ENCODE assay signal across 13 cellular contexts in genomic region chr2:216210711-216211131, GRCh38.
A peak's percentile ranks its signal among the peaks of the same experiment; 100 is the strongest.
DNase-seq lines count a peak whose midpoint lies in the region; ATAC-seq and TF ChIP-seq lines count a peak whose summit lies in the region.
"Had no signal": no experiment of that assay in that cellular context is flagged by ENCODE, and none has a peak within 500 bp of the region (broad histone marks: within the 10 kb centered on the region; RNA-seq: fewer than 3 reads in every experiment).

No MANE protein-coding gene starts in this region.

- H4K20me1 ChIP-seq in mammary epithelial cell (ENCODE audit: insufficient read depth, low read length) = no peaks in the 10 kb centered on the region

- H3K27ac Mint-ChIP-seq in activated T-helper 1 cell treated with anti-CD3 and anti-CD28 coated beads, Interleukin-12 subunit alpha, Interleukin-12 subunit beta, Interleukin-2, Interleukin-4 antibody, amounts not matched to agents 30 ng/mL and 10 ng/mL and 1 ng/mL, durations not matched to agents 14 hours and 24 hours and 36 hours = peak overlapping the region; percentile 26
- no peak overlapping the region for H3K27ac Mint-ChIP-seq in mesothelial cell of epicardium

- no peak for TF ChIP-seq POLR2A in breast epithelium (IDR thresholded peaks at IDR 0.05)

- no TSS peak for BruUV-seq in mammary epithelial cell (replicated peaks; lab: Mats Ljungman, UMichigan)

- peaks cover 55% of the 10 kb centered on the region for H3K36me3 Mint-ChIP-seq in activated T-helper 1 cell treated with anti-CD3 and anti-CD28 coated beads, Interleukin-12 subunit alpha, Interleukin-12 subunit beta, Interleukin-2, Interleukin-4 antibody, amounts not matched to agents 30 ng/mL and 10 ng/mL and 1 ng/mL, durations not matched to agents 14 hours and 24 hours and 36 hours (ENCODE audit: low read depth)
- H3K36me3 Mint-ChIP-seq in mesothelial cell of epicardium = peaks cover 29% of the 10 kb centered on the region

- intact Hi-C loops in breast epithelium (cut with DNase I; ENCODE audit: low total_unique reads) (no loop called here), mammary epithelial cell (cut with micrococcal nuclease) (loop anchor here (10.0 kb wide), 1 partner anchor 454 kb away; no protein-coding TSS in a partner anchor)
- intact Hi-C loops in activated T-helper 1 cell treated with anti-CD3 and anti-CD28 coated beads, Interleukin-12 subunit alpha, Interleukin-12 subunit beta, Interleukin-2, Interleukin-4 antibody, amounts not matched to agents 30 ng/mL and 10 ng/mL and 1 ng/mL, durations not matched to agents 14 hours and 24 hours and 36 hours (cut with micrococcal nuclease) = no loop called here

- H3K27ac ChIP-seq in breast epithelium (peak overlapping the region; percentile 49 to 61), mammary epithelial cell (ENCODE audit: insufficient read depth, low read depth, low read length) (no peak overlapping the region), subcutaneous abdominal adipose tissue (ENCODE audit: low read depth, low read length) (peak overlapping the region; percentile 2)

- no peak for DNase-seq in breast epithelium (ENCODE audit: low spot score in 2 of 2)
- DNase-seq in mammary epithelial cell = no peak
- DNase-seq in activated T-helper 1 cell treated with anti-CD3 and anti-CD28 coated beads, Interleukin-12 subunit alpha, Interleukin-12 subunit beta, Interleukin-2, Interleukin-4 antibody, amounts not matched to agents 30 ng/mL and 10 ng/mL and 1 ng/mL, durations not matched to agents 14 hours and 24 hours and 36 hours (ENCODE audit: low spot score) = no peak
- DNase-seq in fibroblast of the aortic adventitia (ENCODE audit: low read depth) = peak; percentile 19
- DNase-seq in mesothelial cell of epicardium (ENCODE audit: low spot score in 2 of 2, unreplicated experiment in 2 of 2) = no peak
- no peak for DNase-seq in stimulated activated CD4-positive, alpha-beta T cell treated with anti-CD3 and anti-CD28 coated beads, Interleukin-1b, Interleukin-23, amount 100 ng/mL, for 48 hours
- DNase-seq: activated CD4-positive, alpha-beta T cell treated with anti-CD3 and anti-CD28 coated beads, Interleukin-2, amount 50 U/mL, for 4 hours; GF-D8; NCI-H2227 treated with DMSO at 0.1 percent for 48 hours; SHP77; stimulated activated CD4-positive, alpha-beta T cell treated with anti-CD3 and anti-CD28 coated beads, Interleukin-4, amount 100 ng/mL, for 4 hours had no signal

- WGBS in mammary epithelial cell (ENCODE audit: low coverage, missing lambda C conversion rate) = 13% methylated on average over 2 of the region's 3 CpGs

- ATAC-seq in GM19324 (IDR thresholded peaks at IDR 0.05; ENCODE audit: low FRiP score, unreplicated experiment) = no peak

- CTCF ChIA-PET in mammary epithelial cell (lab: Charles Lee; ENCODE audit: low non-redundant PET) = no interaction called here

- dilution Hi-C loops in mammary epithelial cell (cut with HindIII; ENCODE audit: low sequenced_read_pairs) = no loop called here

- H3K4me1 Mint-ChIP-seq in activated T-helper 1 cell treated with anti-CD3 and anti-CD28 coated beads, Interleukin-12 subunit alpha, Interleukin-12 subunit beta, Interleukin-2, Interleukin-4 antibody, amounts not matched to agents 30 ng/mL and 10 ng/mL and 1 ng/mL, durations not matched to agents 14 hours and 24 hours and 36 hours (ENCODE audit: low read depth) = peaks cover 47% of the 10 kb centered on the region
- peaks cover 17% of the 10 kb centered on the region for H3K4me1 Mint-ChIP-seq in mesothelial cell of epicardium

- H3K79me2 ChIP-seq in mammary epithelial cell (ENCODE audit: insufficient read depth, low read length) = no peaks in the 10 kb centered on the region

- no peaks in the 10 kb centered on the region for H3K27me3 Mint-ChIP-seq in activated T-helper 1 cell treated with anti-CD3 and anti-CD28 coated beads, Interleukin-12 subunit alpha, Interleukin-12 subunit beta, Interleukin-2, Interleukin-4 antibody, amounts not matched to agents 30 ng/mL and 10 ng/mL and 1 ng/mL, durations not matched to agents 14 hours and 24 hours and 36 hours (ENCODE audit: insufficient read depth)
- H3K27me3 Mint-ChIP-seq in mesothelial cell of epicardium (ENCODE audit: low read depth) = no peaks in the 10 kb centered on the region

- H3K4me3 Mint-ChIP-seq in activated T-helper 1 cell treated with anti-CD3 and anti-CD28 coated beads, Interleukin-12 subunit alpha, Interleukin-12 subunit beta, Interleukin-2, Interleukin-4 antibody, amounts not matched to agents 30 ng/mL and 10 ng/mL and 1 ng/mL, durations not matched to agents 14 hours and 24 hours and 36 hours = no peak overlapping the region
- no peak overlapping the region for H3K4me3 Mint-ChIP-seq in mesothelial cell of epicardium

- peaks cover under 1% of the 10 kb centered on the region for H3K36me3 ChIP-seq in breast epithelium
- H3K36me3 ChIP-seq in mammary epithelial cell (ENCODE audit: insufficient read depth, low read length) = peaks cover 19% of the 10 kb centered on the region
- H3K36me3 ChIP-seq in subcutaneous abdominal adipose tissue (ENCODE audit: control insufficient read depth in 5 of 5, insufficient read depth in 5 of 5, low read length in 5 of 5) = peaks cover 12 to 30% (median 27%) of the 10 kb centered on the region in 5 donors

- H3K9ac ChIP-seq in mammary epithelial cell (ENCODE audit: insufficient read depth, low read length) (no peak overlapping the region), subcutaneous abdominal adipose tissue (ENCODE audit: low read length in 5 of 5) (no peak overlapping the region)

- H2AFZ ChIP-seq in mammary epithelial cell (ENCODE audit: low read depth, low read length) = no peak overlapping the region

- H3K4me3 ChIP-seq in breast epithelium = no peak overlapping the region
- no peak overlapping the region for H3K4me3 ChIP-seq in mammary epithelial cell (replicated peaks in 1 of 3; ENCODE audit: insufficient read depth in 1 of 3, low read depth in 2 of 3, low read length in 3 of 3)
- H3K4me3 ChIP-seq in fibroblast of the aortic adventitia (ENCODE audit: low read depth, low read length) = no peak overlapping the region
- H3K4me3 ChIP-seq in subcutaneous abdominal adipose tissue (ENCODE audit: low read depth in 1 of 5, low read length in 5 of 5) = no peak overlapping the region

- TF ChIP-seq CTCF in breast epithelium (IDR thresholded peaks at IDR 0.05) (no peak), mammary epithelial cell (conservative IDR thresholded peaks at IDR 0.05 in 1 of 2, IDR thresholded peaks at IDR 0.05 in 1 of 2; ENCODE audit: extremely low read depth in 1 of 2, insufficient read depth in 1 of 2, low read depth in 1 of 2, low read length in 2 of 2) (no peak), fibroblast of the aortic adventitia (IDR thresholded peaks at IDR 0.05; ENCODE audit: insufficient read depth, low read length) (no peak), mesothelial cell of epicardium (IDR thresholded peaks at IDR 0.05; ENCODE audit: unreplicated experiment) (no peak)

- in situ Hi-C loops in mammary epithelial cell (cut with MboI; ENCODE audit: low sequenced_read_pairs in 2 of 2) = no loop called here

- H3K9me3 ChIP-seq in breast epithelium = no peaks in the 10 kb centered on the region
- no peaks in the 10 kb centered on the region for H3K9me3 ChIP-seq in mammary epithelial cell (replicated peaks; ENCODE audit: insufficient read depth, low read length)
- H3K9me3 ChIP-seq in subcutaneous abdominal adipose tissue (ENCODE audit: control insufficient read depth in 5 of 5, low read length in 5 of 5) = no peaks in the 10 kb centered on the region

- H3K9me3 Mint-ChIP-seq in activated T-helper 1 cell treated with anti-CD3 and anti-CD28 coated beads, Interleukin-12 subunit alpha, Interleukin-12 subunit beta, Interleukin-2, Interleukin-4 antibody, amounts not matched to agents 30 ng/mL and 10 ng/mL and 1 ng/mL, durations not matched to agents 14 hours and 24 hours and 36 hours = no peaks in the 10 kb centered on the region
- H3K9me3 Mint-ChIP-seq in mesothelial cell of epicardium = no peaks in the 10 kb centered on the region

- H3K4me2 ChIP-seq in mammary epithelial cell (ENCODE audit: insufficient read depth, low read depth, low read length) = no peak overlapping the region

- H3K4me1 ChIP-seq in breast epithelium = peaks cover 0 to 11% of the 10 kb centered on the region in 2 donors
- peaks cover 18% of the 10 kb centered on the region for H3K4me1 ChIP-seq in mammary epithelial cell (ENCODE audit: insufficient read depth, low read length)
- peaks cover 0 to 15% (median 7%) of the 10 kb centered on the region in 5 donors for H3K4me1 ChIP-seq in subcutaneous abdominal adipose tissue (ENCODE audit: control insufficient read depth in 5 of 5, insufficient read depth in 5 of 5, low read length in 5 of 5)

- H3K27me3 ChIP-seq in breast epithelium (no peaks in the 10 kb centered on the region), mammary epithelial cell (ENCODE audit: insufficient read depth, low read length) (no peaks in the 10 kb centered on the region), subcutaneous abdominal adipose tissue (ENCODE audit: control insufficient read depth in 5 of 5, insufficient read depth in 4 of 5, low read length in 5 of 5) (no peaks in the 10 kb centered on the region)
